13 cellular contexts compared by ENCODE assay signal in the genomic region with DNA sequence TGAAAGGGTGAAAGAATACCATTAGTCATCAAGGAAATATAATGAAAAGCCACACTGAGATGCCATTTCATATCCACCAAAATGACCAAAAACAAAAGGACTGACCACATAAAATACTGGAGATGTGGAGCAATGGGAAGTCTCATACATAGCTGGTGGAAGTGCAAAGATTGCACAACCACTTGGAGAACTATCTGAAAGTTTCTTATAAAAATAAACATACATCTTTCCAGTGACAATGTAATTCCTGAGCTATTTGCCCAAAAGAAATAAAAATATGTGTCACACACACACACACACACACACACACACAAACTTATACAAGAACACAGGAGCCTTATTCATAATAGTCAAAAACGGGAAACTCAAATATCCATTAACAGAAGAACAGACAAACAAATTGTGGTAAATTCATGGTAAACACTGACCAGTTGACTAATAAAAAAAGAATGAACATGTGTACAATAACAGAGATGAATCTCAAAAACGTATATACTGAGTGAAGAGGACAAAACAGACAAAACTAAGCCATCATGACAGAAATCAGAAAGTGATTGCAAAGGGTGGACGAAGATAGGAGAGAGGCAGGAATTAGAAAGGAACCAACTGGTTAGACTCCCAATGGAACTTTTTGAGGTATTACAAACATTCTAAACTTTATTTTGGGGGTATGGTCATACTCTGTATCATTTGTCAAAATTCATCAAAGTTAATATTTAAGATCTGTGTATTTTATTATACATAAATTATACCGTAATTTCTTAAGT. TPM values are rescaled to one million over a fixed set of nuclear protein-coding genes. Genes with fewer than 3 reads are reported as not detected.
DNase-seq lines count a peak whose midpoint lies in the region; ATAC-seq and TF ChIP-seq lines count a peak whose summit lies in the region.
"Had no signal": no experiment of that assay in that cellular context is flagged by ENCODE, and none has a peak within 500 bp of the region (broad histone marks: within the 10 kb centered on the region; RNA-seq: fewer than 3 reads in every experiment).

No MANE protein-coding gene starts in this region.

- no peak overlapping the region for H3K9ac ChIP-seq in HCT116 (ENCODE audit: low read length)

- CTCF ChIA-PET in AG04449 (lab: Yijun Ruan, JAX) (interaction anchor here (1.3 kb wide), 1 partner anchor 21 kb away, joined by 4 read pairs; the partner anchor contains the start of gene WASL), HCT116 (lab: Charles Lee) (interaction anchor here (0.7 kb wide), 1 partner anchor 26 kb away, joined by 3 read pairs; no protein-coding TSS in a partner anchor)

- 70% methylated on average over 4 of the region's 4 CpGs for WGBS in hepatocyte (ENCODE audit: low lambda C conversion rate, missing lambda C conversion rate)
- 55% methylated on average over 4 of the region's 4 CpGs for WGBS in prostate gland

- H3K9me2 ChIP-seq in HCT116 (ENCODE audit: insufficient read depth) (no peaks in the 10 kb centered on the region), hepatocyte (replicated peaks; ENCODE audit: insufficient read depth) (no peaks in the 10 kb centered on the region)

- H3K36me3 ChIP-seq in HCT116 (ENCODE audit: control insufficient read depth in 1 of 2, insufficient read depth in 2 of 2, low read length in 2 of 2), result no peaks in the 10 kb centered on the region
- no peaks in the 10 kb centered on the region for H3K36me3 ChIP-seq in hepatocyte (replicated peaks; ENCODE audit: insufficient read depth, low read depth)
- H3K36me3 ChIP-seq in prostate gland, result no peaks in the 10 kb centered on the region
- H3K36me3 ChIP-seq: heart left ventricle had no signal

- POLR2A ChIA-PET in AG04449 (lab: Yijun Ruan, JAX) (interaction anchor here (0.7 to 2.2 kb wide), 2 partner anchors 21 to 272 kb away, joined by 4 to 16 read pairs; partner anchors contain the start of gene WASL), HCT116 (lab: Charles Lee) (interaction anchor here (1.3 kb wide), 1 partner anchor 22 kb away, joined by 3 read pairs; the partner anchor contains the start of gene WASL)

- no peak for TF ChIP-seq POLR2A in HCT116 (IDR thresholded peaks at IDR 0.05; ENCODE audit: borderline replicate concordance, extremely low read depth, insufficient read depth, insufficient read length)
- no peak for TF ChIP-seq POLR2A in prostate gland (IDR thresholded peaks at IDR 0.05)

- H3K27me3 ChIP-seq in HCT116 (ENCODE audit: insufficient read depth, low read length) (no peaks in the 10 kb centered on the region), hepatocyte (no peaks in the 10 kb centered on the region), prostate gland (replicated peaks; ENCODE audit: insufficient read depth) (no peaks in the 10 kb centered on the region)
- H3K27me3 ChIP-seq: heart left ventricle had no signal

- peaks cover 98% of the 10 kb centered on the region for H3K79me2 ChIP-seq in HCT116 (ENCODE audit: insufficient read depth, low read length)
- H3K79me2 ChIP-seq in hepatocyte, result peaks cover 100% of the 10 kb centered on the region

- H3K4me2 ChIP-seq in HCT116 (ENCODE audit: low read length) (no peak overlapping the region), hepatocyte (peak overlapping the region; percentile 65)

- ATAC-seq in HCT116, result no peak
- ATAC-seq in HG03108 (IDR thresholded peaks at IDR 0.05; ENCODE audit: unreplicated experiment), result no peak

- H3K4me1 ChIP-seq in HCT116 (ENCODE audit: control insufficient read depth in 1 of 2, insufficient read depth in 2 of 2, low read length in 2 of 2) (peaks cover 4 to 12% of the 10 kb centered on the region in 2 experiments; a peak in 3 of 4 replicates), hepatocyte (ENCODE audit: insufficient read depth) (peaks cover 43% of the 10 kb centered on the region), prostate gland (replicated peaks) (peaks cover 13% of the 10 kb centered on the region)

- H3K4me3 ChIP-seq in AG04449 (ENCODE audit: low read depth, low read length) (no peak overlapping the region), HCT116 (replicated peaks in 1 of 2; ENCODE audit: low read depth in 1 of 2, low read length in 2 of 2) (no peak overlapping the region), hepatocyte (no peak overlapping the region), prostate gland (no peak overlapping the region)
- H3K4me3 ChIP-seq: heart left ventricle had no signal

- H3K9me3 ChIP-seq in HCT116 (ENCODE audit: control insufficient read depth in 1 of 2, insufficient read depth in 1 of 2, low read depth in 1 of 2, low read length in 2 of 2), result no peaks in the 10 kb centered on the region
- no peaks in the 10 kb centered on the region for H3K9me3 ChIP-seq in hepatocyte (ENCODE audit: low read depth)
- H3K9me3 ChIP-seq in prostate gland, result no peaks in the 10 kb centered on the region

- TF ChIP-seq CTCF in AG04449 (IDR thresholded peaks at IDR 0.05; ENCODE audit: insufficient read depth, low read length, missing control alignments) (no peak), HCT116 (IDR thresholded peaks at IDR 0.05 in 2 of 3, conservative IDR thresholded peaks at IDR 0.05 in 1 of 3; ENCODE audit: borderline replicate concordance in 1 of 3, insufficient read depth in 1 of 3, low read depth in 2 of 3, low read length in 2 of 3) (no peak), hepatocyte (IDR thresholded peaks at IDR 0.05; ENCODE audit: poor library complexity) (no peak), prostate gland (IDR thresholded peaks at IDR 0.05) (no peak)

- peaks cover 13% of the 10 kb centered on the region; the same call in 1 of the 2 replicates for H4K20me1 ChIP-seq in HCT116 (ENCODE audit: insufficient read depth)
- peaks cover 83% of the 10 kb centered on the region for H4K20me1 ChIP-seq in hepatocyte (ENCODE audit: insufficient read depth, poor library complexity, severe bottlenecking)

- intact Hi-C loops in HCT116 (cut with micrococcal nuclease) (no loop called here), prostate gland (cut with DNase I) (no loop called here)

- TF ChIP-seq RAD21 in HCT116 (IDR thresholded peaks at IDR 0.05; ENCODE audit: low read depth), result no peak

- no TSS peak for BruUV-seq in HCT116 (replicated peaks; lab: Mats Ljungman, UMichigan)

- RAD21 ChIA-PET in HCT116 (lab: Charles Lee; ENCODE audit: low non-redundant PET in 1 of 2, low total read pairs in 2 of 2, uncharacterized antibody in 2 of 2, unreplicated experiment in 2 of 2), result no interaction called here

- no peak overlapping the region for H3K27ac ChIP-seq in HCT116 (ENCODE audit: low read depth, low read length)
- H3K27ac ChIP-seq in hepatocyte, result no peak overlapping the region
- H3K27ac ChIP-seq in prostate gland, result no peak overlapping the region
- H3K27ac ChIP-seq: heart left ventricle had no signal

- H2AFZ ChIP-seq in HCT116 (ENCODE audit: low read depth, low read length, poor library complexity, severe bottlenecking) (no peak overlapping the region), hepatocyte (no peak overlapping the region)

- peak; percentile 67 for DNase-seq in AG04449 (ENCODE audit: low read depth, low spot score)
- DNase-seq in HCT116 (ENCODE audit: low read depth, low spot score), result no peak
- DNase-seq in astrocyte of the hippocampus (ENCODE audit: low read depth, low spot score), result peak; percentile 89
- peak; percentile 12 for DNase-seq in hepatocyte (ENCODE audit: low spot score)
- no peak for DNase-seq in occipital lobe (lab: John Stamatoyannopoulos, UW)
- DNase-seq in activated T-cell treated with anti-CD3 and anti-CD28 coated beads, Interleukin-2, amount 50 U/mL, for 1 hour, result no peak
- no peak for DNase-seq in prostate gland (ENCODE audit: low spot score)
- DNase-seq: activated CD4-positive, alpha-beta T cell treated with anti-CD3 and anti-CD28 coated beads, Interleukin-2, amount 50 U/mL, for 48 hours; amygdala; COR-L47; H7; heart left ventricle had no signal

TF ChIP-seq in HCT116, 20 proteins besides CTCF, POLR2A, EP300 and RAD21:
- TF ChIP-seq CEBPB (IDR thresholded peaks at IDR 0.05; ENCODE audit: low read depth) (peak; percentile 68), TCF7L2 (IDR thresholded peaks at IDR 0.05; ENCODE audit: borderline replicate concordance, extremely low read depth, insufficient read depth, insufficient read length) (no peak)

RNA-seq across cellular contexts. Expression of gene WASL, which starts 21.5 kb away (rescaled TPM):
- total RNA-seq in HCT116 (2021; ENCODE audit: unreplicated experiment) (26.2 TPM), hepatocyte (41.9 and 48.9 TPM in 2 replicates), occipital lobe (24.3 TPM), prostate gland (10 to 100 TPM; 37.7 to 64.9 TPM)
- 9.8 and 10.9 TPM in 2 replicates for polyA plus RNA-seq in HCT116 (2012)
- 29.0 and 36.8 TPM in 2 replicates for polyA plus RNA-seq in hepatocyte

Comparison
In these comparisons a context has a peak if more than half of its experiments do, and no peak if none do; other contexts are left out.
1. DNase-seq: peak in AG04449 (single experiment), astrocyte of the hippocampus (single experiment) and hepatocyte (single experiment); none in HCT116 (single experiment), occipital lobe (single experiment), activated T-cell treated with anti-CD3 and anti-CD28 coated beads, Interleukin-2, amount 50 U/mL, for 1 hour (single experiment) and prostate gland (single experiment).